Comparison of ENCODE assay signal across 33 cellular contexts in genomic region chr12:107574691-107575090, GRCh38.
"Had no signal": no experiment of that assay in that cellular context is flagged by ENCODE, and none has a peak within 500 bp of the region (broad histone marks: within the 10 kb centered on the region; RNA-seq: fewer than 3 reads in every experiment).

No MANE protein-coding gene starts in this region.

- H3K4me3 ChIP-seq: MG63 had no signal

- H3K27me3 ChIP-seq: MG63 had no signal

- H3K9me3 ChIP-seq: MG63 had no signal

- DNase-seq: Karpas-422, Kasumi-1, MG63, MM.1S, MV-4-11, NCI-H1048, NCI-H1092 treated with DMSO at 0.1 percent for 48 hours, NCI-H1105, NCI-H1105 treated with DMSO at 0.1 percent for 48 hours, NCI-H1417 treated with DMSO at 0.1 percent for 48 hours, NCI-H1436, NCI-H1436 treated with DMSO at 0.1 percent for 48 hours, NCI-H146, NCI-H1694, NCI-H1694 treated with DMSO at 0.1 percent for 48 hours, NCI-H187, NCI-H187 treated with DMSO at 0.1 percent for 48 hours, NCI-H1930, NCI-H2029, NCI-H2029 treated with DMSO at 0.1 percent for 48 hours, NCI-H2081, NCI-H2081 treated with DMSO at 0.1 percent for 48 hours, NCI-H2107, NCI-H2171, NCI-H2171 treated with DMSO at 0.1 percent for 48 hours, NCI-H2227 treated with DMSO at 0.1 percent for 48 hours, NCI-H226, NCI-H345, NCI-H446, NCI-H446 treated with DMSO at 0.1 percent for 48 hours, NCI-H510A, NCI-H510A treated with DMSO at 0.1 percent for 48 hours had no signal

- H3K9ac ChIP-seq: KMS-11 had no signal

- H3K4me2 ChIP-seq: KMS-11 had no signal

- H3K36me3 ChIP-seq: MG63 had no signal

- H3K27ac ChIP-seq: KMS-11 had no signal
